ENCODE assay signal across 10 cellular contexts in the genomic region with DNA sequence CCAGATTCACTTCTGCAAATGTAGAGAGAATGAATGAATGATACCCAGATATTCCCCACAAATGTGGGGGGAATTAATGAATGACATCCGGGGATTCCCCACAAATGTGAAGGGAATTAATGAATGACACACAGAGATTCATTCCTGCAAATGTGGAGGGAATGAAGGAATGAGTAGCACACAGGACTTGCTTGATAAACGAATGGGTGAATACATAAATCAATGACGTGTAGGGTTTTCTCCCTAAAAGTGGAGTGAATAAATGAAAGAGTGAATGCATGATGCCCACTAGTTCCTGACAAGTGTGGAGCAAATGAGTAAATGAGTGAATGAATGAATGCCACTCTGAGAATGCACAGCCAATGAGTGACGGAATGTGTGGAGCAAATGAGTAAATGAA. TPM values are rescaled to one million over a fixed set of nuclear protein-coding genes. Genes with fewer than 3 reads are reported as not detected.
A peak's percentile ranks its signal among the peaks of the same experiment; 100 is the strongest.
DNase-seq lines count a peak whose midpoint lies in the region; ATAC-seq, FAIRE-seq and TF ChIP-seq lines count a peak whose summit lies in the region.
"Not testable (repeated sequence)": the region's sequence is repeated elsewhere in the genome, so short reads cannot be mapped to it uniquely, and the experiment has no call there.
"Had no signal": no experiment of that assay in that cellular context is flagged by ENCODE, and none has a peak within 500 bp of the region (broad histone marks: within the 10 kb centered on the region; RNA-seq: fewer than 3 reads in every experiment).

No MANE protein-coding gene starts in this region.

- SMC1A ChIA-PET in GM12878 (lab: Charles Lee; ENCODE audit: uncharacterized antibody, unreplicated experiment) = not testable (repeated sequence)

- TF ChIP-seq EP300 in GM12878 (IDR thresholded peaks at IDR 0.05; ENCODE audit: borderline replicate concordance in 1 of 2, control insufficient read depth in 1 of 2, low read depth in 2 of 2, low read length in 2 of 2) = not testable (repeated sequence)

- H3K9me3 Mint-ChIP-seq in CD4-positive, alpha-beta memory T cell = peaks cover 0 to 10% (median 3%) of the 10 kb centered on the region in 8 donors
- H3K9me3 Mint-ChIP-seq in activated B cell treated with CpG ODN at 0.5 μM for 24 hours, memory B cell: not testable (repeated sequence)
- H3K9me3 Mint-ChIP-seq in activated CD8-positive, alpha-beta T cell treated with anti-CD3 and anti-CD28 coated beads, Interleukin-2, amount 10 ng/mL, durations not matched to agents 7 days and 5 days (ENCODE audit: insufficient read depth) = peaks cover 11% of the 10 kb centered on the region
- H3K9me3 Mint-ChIP-seq in activated T-helper 2 cell treated with anti-CD3 and anti-CD28 coated beads, Interferon-gamma antibody, Interleukin-2, Interleukin-4, amounts not matched to agents 10 μg/mL and 5 μg/mL and 100 μg/mL, durations not matched to agents 14 hours and 24 hours and 36 hours = peaks cover 24% of the 10 kb centered on the region
- H3K9me3 Mint-ChIP-seq in neural progenitor cell = peaks cover 25% of the 10 kb centered on the region

- not testable (repeated sequence) for BruUV-seq in GM12878 (replicated peaks; lab: Mats Ljungman, UMichigan)

- not testable (repeated sequence) for TF ChIP-seq RAD21 in GM12878 (IDR thresholded peaks at IDR 0.05; ENCODE audit: insufficient read depth, low read depth, low read length)

- DNase-seq in CD4-positive, alpha-beta memory T cell; activated B cell treated with CpG ODN at 0.5 μM for 24 hours; activated T-helper 2 cell treated with anti-CD3 and anti-CD28 coated beads, Interferon-gamma antibody, Interleukin-2, Interleukin-4, amounts not matched to agents 10 μg/mL and 5 μg/mL and 100 μg/mL, durations not matched to agents 14 hours and 24 hours and 36 hours (ENCODE audit: low spot score); GM12878 (ENCODE audit: low read depth, low spot score); memory B cell (ENCODE audit: low spot score in 2 of 2); neural progenitor cell (ENCODE audit: low spot score): not testable (repeated sequence)
- peak; percentile 4 for DNase-seq in activated CD8-positive, alpha-beta T cell treated with anti-CD3 and anti-CD28 coated beads, Interleukin-2, amount 10 ng/mL, durations not matched to agents 7 days and 5 days

- H4K20me1 ChIP-seq in GM12878 (ENCODE audit: control insufficient read depth, insufficient read depth); neural progenitor cell (ENCODE audit: low read depth): not testable (repeated sequence)

- H3K27ac ChIP-seq in CD4-positive, alpha-beta memory T cell (ENCODE audit: low read depth, low read length); GM12878 (ENCODE audit: control insufficient read depth, insufficient read depth); neural progenitor cell: not testable (repeated sequence)

- TF ChIP-seq CTCF in activated B cell treated with CpG ODN at 0.5 μM for 24 hours (IDR thresholded peaks at IDR 0.05); GM12878 (IDR thresholded peaks at IDR 0.05 in 2 of 3, conservative IDR thresholded peaks at IDR 0.05 in 1 of 3; ENCODE audit: control insufficient read depth in 2 of 3, extremely low read depth in 1 of 3, insufficient read depth in 1 of 3, low read depth in 3 of 3, low read length in 3 of 3); neural progenitor cell (IDR thresholded peaks at IDR 0.05): not testable (repeated sequence)

- H2AFZ ChIP-seq in GM12878 (ENCODE audit: control insufficient read depth, low read depth, low read length); neural progenitor cell (replicated peaks): not testable (repeated sequence)

- H3K4me1 ChIP-seq in CD4-positive, alpha-beta memory T cell (ENCODE audit: insufficient read depth, low read length) = peaks cover 14% of the 10 kb centered on the region
- H3K4me1 ChIP-seq in GM12878 (ENCODE audit: control insufficient read depth, insufficient read depth, low read length) (peaks cover 33% of the 10 kb centered on the region), neural progenitor cell (peaks cover 10% of the 10 kb centered on the region)

- peak overlapping the region in 4 of 7 donors; percentile 87 to 91 (median 90) for H3K27ac Mint-ChIP-seq in CD4-positive, alpha-beta memory T cell
- peak overlapping the region; percentile 35 for H3K27ac Mint-ChIP-seq in activated B cell treated with CpG ODN at 0.5 μM for 24 hours
- H3K27ac Mint-ChIP-seq in activated CD8-positive, alpha-beta T cell treated with anti-CD3 and anti-CD28 coated beads, Interleukin-2, amount 10 ng/mL, durations not matched to agents 7 days and 5 days = peak overlapping the region; percentile 63
- H3K27ac Mint-ChIP-seq in activated T-helper 2 cell treated with anti-CD3 and anti-CD28 coated beads, Interferon-gamma antibody, Interleukin-2, Interleukin-4, amounts not matched to agents 10 μg/mL and 5 μg/mL and 100 μg/mL, durations not matched to agents 14 hours and 24 hours and 36 hours = peak overlapping the region; percentile 12
- peak overlapping the region; percentile 91 for H3K27ac Mint-ChIP-seq in memory B cell
- H3K27ac Mint-ChIP-seq in neural progenitor cell = not testable (repeated sequence)

- not testable (repeated sequence) for H3K4me3 ChIP-seq in CD4-positive, alpha-beta memory T cell (ENCODE audit: low read length in 2 of 2); GM12878; neural progenitor cell

- H3K9me3 ChIP-seq in CD4-positive, alpha-beta memory T cell (ENCODE audit: control insufficient read depth in 1 of 2, low read length in 2 of 2); GM12878 (replicated peaks; ENCODE audit: control insufficient read depth, insufficient read depth, low read length); neural progenitor cell (ENCODE audit: low read depth): not testable (repeated sequence)

- H3K36me3 ChIP-seq in CD4-positive, alpha-beta memory T cell (ENCODE audit: insufficient read depth, low read length) = peaks cover 50% of the 10 kb centered on the region
- peaks cover 13 to 23% of the 10 kb centered on the region in 2 experiments; a peak in 3 of 4 replicates for H3K36me3 ChIP-seq in GM12878 (ENCODE audit: control insufficient read depth in 2 of 2, insufficient read depth in 2 of 2, low read length in 1 of 2)
- not testable (repeated sequence) for H3K36me3 ChIP-seq in neural progenitor cell

- in situ Hi-C loops in GM12878 (cut with MboI) = not testable (repeated sequence)

- TF ChIP-seq POLR2A in GM12878 (IDR thresholded peaks at IDR 0.05; ENCODE audit: low read depth, low read length) = not testable (repeated sequence)

- H3K27me3 ChIP-seq in CD4-positive, alpha-beta memory T cell (ENCODE audit: insufficient read depth, low read length); GM12878 (replicated peaks in 1 of 2; ENCODE audit: control insufficient read depth in 2 of 2, insufficient read depth in 2 of 2, low read length in 1 of 2); neural progenitor cell: not testable (repeated sequence)

- peaks cover 25% of the 10 kb centered on the region for H3F3A ChIP-seq in neural progenitor cell (ENCODE audit: low read depth)

- not testable (repeated sequence) for FAIRE-seq in GM12878 (lab: Jason Lieb, UNC)

- peaks cover 37% of the 10 kb centered on the region for H3K79me2 ChIP-seq in GM12878 (ENCODE audit: control insufficient read depth, insufficient read depth, low read length)
- not testable (repeated sequence) for H3K79me2 ChIP-seq in neural progenitor cell (ENCODE audit: low read depth)

- H3K9ac ChIP-seq in GM12878 (ENCODE audit: control insufficient read depth, insufficient read depth, low read length); neural progenitor cell: not testable (repeated sequence)

- RAD21 ChIA-PET in GM12878 (lab: Charles Lee; ENCODE audit: unreplicated experiment) = not testable (repeated sequence)

- not testable (repeated sequence) for H3K4me2 ChIP-seq in GM12878 (ENCODE audit: control insufficient read depth, insufficient read depth); neural progenitor cell

- CTCF ChIA-PET in CD4-positive, alpha-beta memory T cell (lab: Charles Lee; ENCODE audit: partially characterized antibody); activated B cell treated with CpG ODN at 0.5 μM for 24 hours (lab: Charles Lee); activated CD8-positive, alpha-beta T cell treated with anti-CD3 and anti-CD28 coated beads, Interleukin-2, amount 10 ng/mL, durations not matched to agents 7 days and 5 days (lab: Charles Lee); GM12878 (lab: Yijun Ruan, JAX): not testable (repeated sequence)

- intact Hi-C loops in CD4-positive, alpha-beta memory T cell (cut with micrococcal nuclease); activated B cell treated with CpG ODN at 0.5 μM for 24 hours (cut with micrococcal nuclease); activated T-helper 2 cell treated with anti-CD3 and anti-CD28 coated beads, Interferon-gamma antibody, Interleukin-2, Interleukin-4, amounts not matched to agents 10 μg/mL and 5 μg/mL and 100 μg/mL, durations not matched to agents 14 hours and 24 hours and 36 hours (cut with micrococcal nuclease); GM12878 (cut with micrococcal nuclease; ENCODE audit: unreplicated experiment): not testable (repeated sequence)

- peaks cover 52 to 60% of the 10 kb centered on the region in 2 donors for H3K36me3 Mint-ChIP-seq in CD4-positive, alpha-beta memory T cell
- H3K36me3 Mint-ChIP-seq in activated B cell treated with CpG ODN at 0.5 μM for 24 hours (ENCODE audit: low read depth) (peaks cover 68% of the 10 kb centered on the region), memory B cell (peaks cover 25% of the 10 kb centered on the region)
- peaks cover 45% of the 10 kb centered on the region for H3K36me3 Mint-ChIP-seq in activated CD8-positive, alpha-beta T cell treated with anti-CD3 and anti-CD28 coated beads, Interleukin-2, amount 10 ng/mL, durations not matched to agents 7 days and 5 days (ENCODE audit: low read depth)
- peaks cover 49% of the 10 kb centered on the region for H3K36me3 Mint-ChIP-seq in activated T-helper 2 cell treated with anti-CD3 and anti-CD28 coated beads, Interferon-gamma antibody, Interleukin-2, Interleukin-4, amounts not matched to agents 10 μg/mL and 5 μg/mL and 100 μg/mL, durations not matched to agents 14 hours and 24 hours and 36 hours (ENCODE audit: low read depth)
- H3K36me3 Mint-ChIP-seq in neural progenitor cell = not testable (repeated sequence)

- not testable (repeated sequence) for H3K27me3 Mint-ChIP-seq in CD4-positive, alpha-beta memory T cell; activated B cell treated with CpG ODN at 0.5 μM for 24 hours; activated CD8-positive, alpha-beta T cell treated with anti-CD3 and anti-CD28 coated beads, Interleukin-2, amount 10 ng/mL, durations not matched to agents 7 days and 5 days (ENCODE audit: low read depth); activated T-helper 2 cell treated with anti-CD3 and anti-CD28 coated beads, Interferon-gamma antibody, Interleukin-2, Interleukin-4, amounts not matched to agents 10 μg/mL and 5 μg/mL and 100 μg/mL, durations not matched to agents 14 hours and 24 hours and 36 hours (ENCODE audit: low read depth); memory B cell
- peaks cover 17% of the 10 kb centered on the region for H3K27me3 Mint-ChIP-seq in neural progenitor cell (ENCODE audit: insufficient read depth, low read depth)

- not testable (repeated sequence) for ATAC-seq in activated B cell treated with CpG ODN at 0.5 μM for 24 hours (ENCODE audit: low read depth); activated CD8-positive, alpha-beta T cell treated with anti-CD3 and anti-CD28 coated beads, Interleukin-2, amount 10 ng/mL, durations not matched to agents 7 days and 5 days; GM12878; memory B cell (ENCODE audit: low read depth)

- WGBS in GM12878 (ENCODE audit: insufficient coverage, insufficient replicate concordance, low lambda C conversion rate, missing lambda C conversion rate) = 99% methylated on average over 4 of the region's 4 CpGs

- H3K4me1 Mint-ChIP-seq in CD4-positive, alpha-beta memory T cell = peaks cover 14 to 42% (median 29%) of the 10 kb centered on the region in 4 donors
- H3K4me1 Mint-ChIP-seq in activated B cell treated with CpG ODN at 0.5 μM for 24 hours (peaks cover 69% of the 10 kb centered on the region), memory B cell (peaks cover 44% of the 10 kb centered on the region)
- peaks cover 51% of the 10 kb centered on the region for H3K4me1 Mint-ChIP-seq in activated CD8-positive, alpha-beta T cell treated with anti-CD3 and anti-CD28 coated beads, Interleukin-2, amount 10 ng/mL, durations not matched to agents 7 days and 5 days (ENCODE audit: low read depth)
- H3K4me1 Mint-ChIP-seq in activated T-helper 2 cell treated with anti-CD3 and anti-CD28 coated beads, Interferon-gamma antibody, Interleukin-2, Interleukin-4, amounts not matched to agents 10 μg/mL and 5 μg/mL and 100 μg/mL, durations not matched to agents 14 hours and 24 hours and 36 hours (ENCODE audit: low read depth) = peaks cover 32% of the 10 kb centered on the region
- H3K4me1 Mint-ChIP-seq in neural progenitor cell = not testable (repeated sequence)

- not testable (repeated sequence) for H3K4me3 Mint-ChIP-seq in CD4-positive, alpha-beta memory T cell; activated CD8-positive, alpha-beta T cell treated with anti-CD3 and anti-CD28 coated beads, Interleukin-2, amount 10 ng/mL, durations not matched to agents 7 days and 5 days; activated T-helper 2 cell treated with anti-CD3 and anti-CD28 coated beads, Interferon-gamma antibody, Interleukin-2, Interleukin-4, amounts not matched to agents 10 μg/mL and 5 μg/mL and 100 μg/mL, durations not matched to agents 14 hours and 24 hours and 36 hours (ENCODE audit: low read depth); memory B cell
- peak overlapping the region; percentile 88 for H3K4me3 Mint-ChIP-seq in activated B cell treated with CpG ODN at 0.5 μM for 24 hours
- H3K4me3 Mint-ChIP-seq in neural progenitor cell = peak overlapping the region; percentile 18

- POLR2A ChIA-PET in CD4-positive, alpha-beta memory T cell (lab: Charles Lee; ENCODE audit: partially characterized antibody); activated B cell treated with CpG ODN at 0.5 μM for 24 hours (lab: Charles Lee); activated CD8-positive, alpha-beta T cell treated with anti-CD3 and anti-CD28 coated beads, Interleukin-2, amount 10 ng/mL, durations not matched to agents 7 days and 5 days (lab: Charles Lee); GM12878 (lab: Charles Lee): not testable (repeated sequence)

RNA-seq across cellular contexts. Expression of a gene that starts 38.5 kb away (rescaled TPM):
- total RNA-seq in CD4-positive, alpha-beta memory T cell = 10 to 100 TPM; 35.9 to 37.9 TPM
- 10 to 100 TPM; 35.0 to 50.4 TPM for polyA plus RNA-seq in CD4-positive, alpha-beta memory T cell
- 49.2 and 52.1 TPM in 2 replicates for total RNA-seq in activated B cell treated with CpG ODN at 0.5 μM for 24 hours
- total RNA-seq in activated CD8-positive, alpha-beta T cell treated with anti-CD3 and anti-CD28 coated beads, Interleukin-2, amount 10 ng/mL, durations not matched to agents 7 days and 5 days = 10 to 100 TPM; 45.3 to 45.9 TPM
- 41.8 and 42.6 TPM in 2 replicates for total RNA-seq in activated T-helper 2 cell treated with anti-CD3 and anti-CD28 coated beads, Interferon-gamma antibody, Interleukin-2, Interleukin-4, amounts not matched to agents 10 μg/mL and 5 μg/mL and 100 μg/mL, durations not matched to agents 14 hours and 24 hours and 36 hours
- 32.4 and 34.7 TPM in 2 replicates for total RNA-seq in GM12878 (2013; cell fraction: nucleolus; rRNA removed)
- total RNA-seq in GM12878 (2014; rRNA removed) = 21.7 and 32.2 TPM in 2 replicates
- 15.5 and 18.1 TPM in 2 replicates for total RNA-seq in GM12878 (2014; rRNA removed; fragmentation: Illumina TruSeq; extraction: Trizol)
- total RNA-seq in GM12878 (2021) = 46.6 and 46.8 TPM in 2 replicates
- 14.8 TPM for polyA plus RNA-seq in GM12878 (2011; ENCODE audit: low read depth)
- polyA plus RNA-seq in GM12878 (2011; rRNA removed) = 24.5 and 51.9 TPM in 2 replicates
- 54.2 and 67.8 TPM in 2 replicates for polyA plus RNA-seq in GM12878 (2011; cell fraction: cytosol; rRNA removed)
- polyA plus RNA-seq in GM12878 (2011; cell fraction: nucleus; rRNA removed) = 97.6 and 127 TPM in 2 replicates
- 42.3 and 47.5 TPM in 2 replicates for polyA plus RNA-seq in GM12878 (2012)
- polyA plus RNA-seq in GM12878 (2014; fragmentation: Illumina TruSeq; extraction: Trizol) = 8.5 and 14.3 TPM in 2 replicates
- polyA plus RNA-seq in GM12878 (2014; fragmentation: Nextera tagmentation; extraction: Ambion mirVana) = 1 to 10 TPM; 1.6 to 3.8 TPM
- 44.6 and 48.4 TPM in 2 replicates for polyA plus RNA-seq in GM12878 (2014; rRNA removed)
- polyA plus RNA-seq in GM12878 (2016; fragmentation: Nextera tagmentation; extraction: Ambion mirVana) = 10 to 100 TPM; 32.1 to 34.4 TPM
- 31.2 and 53.8 TPM in 2 replicates for polyA minus RNA-seq in GM12878 (2011; rRNA and poly(A)+ RNA removed)
- polyA minus RNA-seq in GM12878 (2011; cell fraction: cytosol; rRNA and poly(A)+ RNA removed) = 20.7 and 21.2 TPM in 2 replicates
- 17.2 and 27.9 TPM in 2 replicates for polyA minus RNA-seq in GM12878 (2011; cell fraction: nucleus; rRNA and poly(A)+ RNA removed)
- 46.1 and 73.2 TPM in 2 replicates for total RNA-seq in neural progenitor cell (ENCODE audit: low replicate concordance)

RNA-seq across cellular contexts. Expression of a gene that starts 45.7 kb away (rescaled TPM):
- total RNA-seq in CD4-positive, alpha-beta memory T cell = 100 to 1,000 TPM; 195 TPM
- polyA plus RNA-seq in CD4-positive, alpha-beta memory T cell = 100 to 1,000 TPM; 194 to 261 TPM
- total RNA-seq in activated B cell treated with CpG ODN at 0.5 μM for 24 hours (315 and 332 TPM in 2 replicates), GM12878 (2014; rRNA removed) (34.0 and 44.7 TPM in 2 replicates), GM12878 (2014; rRNA removed; fragmentation: Illumina TruSeq; extraction: Trizol) (28.8 and 29.7 TPM in 2 replicates), GM12878 (2021) (61.3 and 61.8 TPM in 2 replicates), neural progenitor cell (ENCODE audit: low replicate concordance) (0.32 and 0.68 TPM in 2 replicates)
- total RNA-seq in activated CD8-positive, alpha-beta T cell treated with anti-CD3 and anti-CD28 coated beads, Interleukin-2, amount 10 ng/mL, durations not matched to agents 7 days and 5 days = 10 to 100 TPM; 62.9 to 65.5 TPM
- total RNA-seq in activated T-helper 2 cell treated with anti-CD3 and anti-CD28 coated beads, Interferon-gamma antibody, Interleukin-2, Interleukin-4, amounts not matched to agents 10 μg/mL and 5 μg/mL and 100 μg/mL, durations not matched to agents 14 hours and 24 hours and 36 hours = 33.1 and 34.5 TPM in 2 replicates
- 85.1 and 89.7 TPM in 2 replicates for total RNA-seq in GM12878 (2013; cell fraction: nucleolus; rRNA removed)
- 30.9 TPM for polyA plus RNA-seq in GM12878 (2011; ENCODE audit: low read depth)
- polyA plus RNA-seq in GM12878 (2011; rRNA removed) (20.4 and 31.1 TPM in 2 replicates), GM12878 (2014; fragmentation: Illumina TruSeq; extraction: Trizol) (27.5 and 30.5 TPM in 2 replicates), GM12878 (2014; fragmentation: Nextera tagmentation; extraction: Ambion mirVana) (1 to 10 TPM; 2.0 to 4.0 TPM), GM12878 (2014; rRNA removed) (41.8 and 49.0 TPM in 2 replicates), GM12878 (2016; fragmentation: Nextera tagmentation; extraction: Ambion mirVana) (10 to 100 TPM; 62.7 to 64.4 TPM)
- polyA plus RNA-seq in GM12878 (2011; cell fraction: cytosol; rRNA removed) = 41.3 and 52.8 TPM in 2 replicates
- 29.2 and 35.1 TPM in 2 replicates for polyA plus RNA-seq in GM12878 (2011; cell fraction: nucleus; rRNA removed)
- polyA plus RNA-seq in GM12878 (2012) = 41.7 and 45.3 TPM in 2 replicates
- polyA minus RNA-seq in GM12878 (2011; rRNA and poly(A)+ RNA removed) = 37.7 and 60.0 TPM in 2 replicates
- polyA minus RNA-seq in GM12878 (2011; cell fraction: cytosol; rRNA and poly(A)+ RNA removed) = 26.7 and 36.8 TPM in 2 replicates
- polyA minus RNA-seq in GM12878 (2011; cell fraction: nucleus; rRNA and poly(A)+ RNA removed) = 20.7 and 34.7 TPM in 2 replicates
- total RNA-seq: A172, GM23338, IMR-90 had no signal
- polyA plus RNA-seq: IMR-90 had no signal

Comparison
In these comparisons a context has a peak if more than half of its experiments do, and no peak if none do; other contexts are left out.
1. RNA of a gene that starts 45.7 kb away (total RNA-seq): 315 to 332 TPM in activated B cell treated with CpG ODN at 0.5 μM for 24 hours, 195 TPM in CD4-positive, alpha-beta memory T cell, 62.9 to 65.5 TPM in activated CD8-positive, alpha-beta T cell treated with anti-CD3 and anti-CD28 coated beads, Interleukin-2, amount 10 ng/mL, durations not matched to agents 7 days and 5 days, 28.8 to 89.7 TPM in GM12878 and 33.1 to 34.5 TPM in activated T-helper 2 cell treated with anti-CD3 and anti-CD28 coated beads, Interferon-gamma antibody, Interleukin-2, Interleukin-4, amounts not matched to agents 10 μg/mL and 5 μg/mL and 100 μg/mL, durations not matched to agents 14 hours and 24 hours and 36 hours; 0.32 to 0.68 TPM in neural progenitor cell; every median in the first group is over 10 times any median in the second.